8 cellular contexts compared by ENCODE assay signal in genomic region chr6:5084192-5084786, GRCh38. TPM values are rescaled to one million over a fixed set of nuclear protein-coding genes. Genes with fewer than 3 reads are reported as not detected.
DNase-seq lines count a peak whose midpoint lies in the region; TF ChIP-seq lines count a peak whose summit lies in the region.

No MANE protein-coding gene starts in this region.

- H3K9me3 ChIP-seq in mucosa of stomach (ENCODE audit: control insufficient read depth, low read length) = no peaks in the 10 kb centered on the region

- H3K4me1 Mint-ChIP-seq in activated CD4-positive, alpha-beta T cell treated with anti-CD3 and anti-CD28 coated beads, Interleukin-2, amount 10 ng/mL, durations not matched to agents 7 days and 5 days = peaks cover 7% of the 10 kb centered on the region

- H3K27me3 ChIP-seq in dorsolateral prefrontal cortex (peaks cover 0 to 15% (median 2%) of the 10 kb centered on the region in 45 donors), mucosa of stomach (ENCODE audit: control insufficient read depth, insufficient read depth, low read length) (peaks cover 43% of the 10 kb centered on the region)

- intact Hi-C loops in dorsolateral prefrontal cortex (cut with DNase I) = no loop called here

- peaks cover 9% of the 10 kb centered on the region for H3K4me1 ChIP-seq in mucosa of stomach (ENCODE audit: control insufficient read depth, insufficient read depth, low read length)

- CTCF ChIA-PET in activated CD4-positive, alpha-beta T cell treated with anti-CD3 and anti-CD28 coated beads, Interleukin-2, amount 10 ng/mL, durations not matched to agents 7 days and 5 days (lab: Charles Lee) = no interaction called here

- no peaks in the 10 kb centered on the region for H3K9me3 Mint-ChIP-seq in activated CD4-positive, alpha-beta T cell treated with anti-CD3 and anti-CD28 coated beads, Interleukin-2, amount 10 ng/mL, durations not matched to agents 7 days and 5 days

- peak overlapping the region; percentile 69 for H3K4me3 Mint-ChIP-seq in activated CD4-positive, alpha-beta T cell treated with anti-CD3 and anti-CD28 coated beads, Interleukin-2, amount 10 ng/mL, durations not matched to agents 7 days and 5 days

- peaks cover 66% of the 10 kb centered on the region for H3K27me3 Mint-ChIP-seq in activated CD4-positive, alpha-beta T cell treated with anti-CD3 and anti-CD28 coated beads, Interleukin-2, amount 10 ng/mL, durations not matched to agents 7 days and 5 days

- H3K27ac ChIP-seq in dorsolateral prefrontal cortex = peak overlapping the region in 49 of 59 donors; percentile 12 to 87 (median 66)

- H3K27ac Mint-ChIP-seq in activated CD4-positive, alpha-beta T cell treated with anti-CD3 and anti-CD28 coated beads, Interleukin-2, amount 10 ng/mL, durations not matched to agents 7 days and 5 days = no peak overlapping the region

- H3K36me3 Mint-ChIP-seq in activated CD4-positive, alpha-beta T cell treated with anti-CD3 and anti-CD28 coated beads, Interleukin-2, amount 10 ng/mL, durations not matched to agents 7 days and 5 days (ENCODE audit: low read depth) = no peaks in the 10 kb centered on the region

- H3K36me3 ChIP-seq in mucosa of stomach (ENCODE audit: control insufficient read depth, insufficient read depth, low read length) = no peaks in the 10 kb centered on the region

- POLR2A ChIA-PET in activated CD4-positive, alpha-beta T cell treated with anti-CD3 and anti-CD28 coated beads, Interleukin-2, amount 10 ng/mL, durations not matched to agents 7 days and 5 days (lab: Charles Lee) = no interaction called here

- no peak for DNase-seq in activated CD4-positive, alpha-beta T cell treated with anti-CD3 and anti-CD28 coated beads, Interleukin-2, amount 10 ng/mL, durations not matched to agents 7 days and 5 days
- no peak for DNase-seq in activated CD4-positive, alpha-beta T cell treated with anti-CD3 and anti-CD28 coated beads for 4 hours
- DNase-seq in HuH-7 (ENCODE audit: low spot score) (peak; percentile 32), dorsolateral prefrontal cortex (peak in 1 of 10 donors; percentile 51), NCI-H2029 (lab: John Stamatoyannopoulos, UW) (no peak), epidermal melanocyte (ENCODE audit: insufficient read length, low spot score) (no peak)
- no peak for DNase-seq in activated CD4-positive, CD25-positive, alpha-beta regulatory T cell treated with anti-CD3 and anti-CD28 coated beads, Interleukin-2, amount 50 U/mL, for 72 hours

- no peak for TF ChIP-seq CTCF in dorsolateral prefrontal cortex (IDR thresholded peaks at IDR 0.05 in 54 of 56, conservative IDR thresholded peaks at IDR 0.05 in 2 of 56; ENCODE audit: low read depth in 1 of 56, partially characterized antibody in 56 of 56)

- H3K9ac ChIP-seq in mucosa of stomach (ENCODE audit: low read length) = peak overlapping the region; percentile 59

- H3K4me3 ChIP-seq in dorsolateral prefrontal cortex (peak overlapping the region; percentile 38 to 82 (median 66)), mucosa of stomach (ENCODE audit: low read length) (peak overlapping the region; percentile 19)

RNA-seq across cellular contexts. Expression of gene PPP1R3G, which starts 0.9 kb away (rescaled TPM):
- total RNA-seq in activated CD4-positive, alpha-beta T cell treated with anti-CD3 and anti-CD28 coated beads, Interleukin-2, amount 10 ng/mL, durations not matched to agents 7 days and 5 days = under 1 TPM; 0.04 to 0.05 TPM
- total RNA-seq in dorsolateral prefrontal cortex = 10 to 100 TPM in 1 of 120 experiments, 1 to 10 TPM in 117, under 1 TPM in 2; 0.93 to 14.5 (median 2.7) TPM
